In genomic region chr1:24910751-24911650, GRCh38 we compare ENCODE assay signal across 9 cellular contexts. TPM values are rescaled to one million over a fixed set of nuclear protein-coding genes. Genes with fewer than 3 reads are reported as not detected.
A peak's percentile ranks its signal among the peaks of the same experiment; 100 is the strongest.
DNase-seq lines count a peak whose midpoint lies in the region; ATAC-seq, FAIRE-seq and TF ChIP-seq lines count a peak whose summit lies in the region.
"Had no signal": no experiment of that assay in that cellular context is flagged by ENCODE, and none has a peak within 500 bp of the region (broad histone marks: within the 10 kb centered on the region; RNA-seq: fewer than 3 reads in every experiment).

No MANE protein-coding gene starts in this region.

- H3K9me1 ChIP-seq in K562 (ENCODE audit: control insufficient read depth, insufficient read depth, low read length): no peaks in the 10 kb centered on the region

- H3K4me3 ChIP-seq in GM12865 (ENCODE audit: low read depth, low read length) (no peak overlapping the region), K562 (no peak overlapping the region), smooth muscle cell (no peak overlapping the region)

- intact Hi-C loops in K562 (cut with micrococcal nuclease): no loop called here

- peak overlapping the region; percentile 72 for H2AFZ ChIP-seq in K562 (ENCODE audit: low read depth, low read length)
- H2AFZ ChIP-seq in smooth muscle cell (ENCODE audit: low read depth): no peak overlapping the region

- H3K79me2 ChIP-seq in K562 (ENCODE audit: control insufficient read depth, insufficient read depth, low read length) (no peaks in the 10 kb centered on the region), smooth muscle cell (ENCODE audit: low read depth) (no peaks in the 10 kb centered on the region)

- H3F3A ChIP-seq in smooth muscle cell (ENCODE audit: low read depth): peaks cover 6% of the 10 kb centered on the region

- TF ChIP-seq POLR2A in K562 (conservative IDR thresholded peaks at IDR 0.05): no peak

- FAIRE-seq in K562 (lab: Jason Lieb, UNC): peak; percentile 48

- H3K9ac ChIP-seq in K562 (ENCODE audit: insufficient read depth in 1 of 2, low read depth in 2 of 2, low read length in 2 of 2) (peak overlapping the region in 1 of 2 experiments; percentile 37; a peak in 2 of 4 replicates), smooth muscle cell (ENCODE audit: low read depth) (no peak overlapping the region)

- H3K27ac ChIP-seq in K562 (ENCODE audit: extremely low read depth, low read depth, low read length) (no peak overlapping the region; the same call in 2 of the 3 replicates), smooth muscle cell (ENCODE audit: low read depth) (peak overlapping the region; percentile 52)

- H3K27me3 ChIP-seq in K562 (ENCODE audit: control insufficient read depth in 2 of 2, insufficient read depth in 2 of 2, low read length in 2 of 2) (peaks cover 2 to 22% of the 10 kb centered on the region in 2 experiments; a peak in 4 of 5 replicates), smooth muscle cell (ENCODE audit: low read depth) (no peaks in the 10 kb centered on the region)

- H4K20me1 ChIP-seq in K562 (replicated peaks; ENCODE audit: control insufficient read depth, insufficient read depth, low read length) (no peaks in the 10 kb centered on the region), smooth muscle cell (ENCODE audit: low read depth) (peaks cover 60% of the 10 kb centered on the region)

- DNase-seq in GM12865 (ENCODE audit: low read depth) (peak; percentile 14), K562 (ENCODE audit: extremely low read depth in 1 of 4, low spot score in 3 of 4) (peak in 2 of 4 experiments; percentile 42 to 45), smooth muscle cell (lab: John Stamatoyannopoulos, UW; ENCODE audit: unreplicated experiment) (no peak), SK-N-DZ (ENCODE audit: low spot score) (no peak), occipital lobe (lab: John Stamatoyannopoulos, UW) (no peak), NCI-H82 treated with DMSO at 0.1 percent for 48 hours (lab: John Stamatoyannopoulos, UW; ENCODE audit: unreplicated experiment) (no peak)

- H3K36me3 ChIP-seq in K562 (ENCODE audit: control insufficient read depth, insufficient read depth, low read length): no peaks in the 10 kb centered on the region
- H3K36me3 ChIP-seq in smooth muscle cell (ENCODE audit: low read depth): no peaks in the 10 kb centered on the region

- H3K4me1 ChIP-seq in K562 (replicated peaks in 1 of 2; ENCODE audit: control insufficient read depth in 2 of 2, insufficient read depth in 2 of 2, low read length in 2 of 2) (peaks cover 6 to 27% of the 10 kb centered on the region in 2 experiments), smooth muscle cell (ENCODE audit: low read depth) (peaks cover 7% of the 10 kb centered on the region)

- in situ Hi-C loops in K562 (cut with MboI): no loop called here

- no peak for TF ChIP-seq RAD21 in K562 (CRISPR knock-in tag; conservative IDR thresholded peaks at IDR 0.05 in 1 of 2, IDR thresholded peaks at IDR 0.05 in 1 of 2)

- no TSS peak for BruUV-seq in K562 (replicated peaks; lab: Mats Ljungman, UMichigan)

- peak overlapping the region; percentile 6; the same call in 1 of the 2 replicates for H3K4me2 ChIP-seq in K562 (ENCODE audit: insufficient read depth, low read length)
- no peak overlapping the region for H3K4me2 ChIP-seq in smooth muscle cell

- no peak for TF ChIP-seq EP300 in K562 (IDR thresholded peaks at IDR 0.05; ENCODE audit: low read length)

- H3K9me3 ChIP-seq in K562 (replicated peaks; ENCODE audit: control insufficient read depth, insufficient read depth, low read depth, low read length) (no peaks in the 10 kb centered on the region; the same call in 1 of the 2 replicates), smooth muscle cell (replicated peaks; ENCODE audit: low read depth) (no peaks in the 10 kb centered on the region)

- POLR2A ChIA-PET in K562 (lab: Yijun Ruan, JAX): interaction anchor here (0.5 to 1.0 kb wide), 5 partner anchors 10 to 729 kb away, joined by 3 read pairs; no protein-coding TSS in a partner anchor

- 46% methylated on average over 20 of the region's 20 CpGs for WGBS in K562 (ENCODE audit: insufficient coverage, low coverage, missing lambda C conversion rate)
- WGBS in smooth muscle cell (ENCODE audit: low lambda C conversion rate): 72% methylated on average over 20 of the region's 20 CpGs

- CTCF ChIA-PET in K562 (lab: Yijun Ruan, JAX; ENCODE audit: low intra/inter-chr PET ratio): no interaction called here

- no peak for TF ChIP-seq CTCF in GM12865 (IDR thresholded peaks at IDR 0.05; ENCODE audit: insufficient read depth, low read depth, low read length, missing control alignments)
- no peak for TF ChIP-seq CTCF in K562 (IDR thresholded peaks at IDR 0.05 in 2 of 3, conservative IDR thresholded peaks at IDR 0.05 in 1 of 3; ENCODE audit: insufficient read depth in 2 of 3, low read depth in 1 of 3, low read length in 3 of 3)
- TF ChIP-seq CTCF in smooth muscle cell (IDR thresholded peaks at IDR 0.05; ENCODE audit: borderline replicate concordance, insufficient read depth, poor library complexity, severe bottlenecking): no peak

- ATAC-seq in activated CD4-positive, CD25-positive, alpha-beta regulatory T cell treated with anti-CD3 and anti-CD28 coated beads, Interleukin-2, amount 50 U/mL, for 24 hours: peak; percentile 93 to 96
- peak; percentile 49 for ATAC-seq in K562
- ATAC-seq in GM19023 (IDR thresholded peaks at IDR 0.05; ENCODE audit: unreplicated experiment): no peak

TF ChIP-seq in K562, 482 proteins besides CTCF, POLR2A, EP300 and RAD21 (continues in another document):
- TF ChIP-seq ZNF75A (CRISPR knock-in tag; IDR thresholded peaks at IDR 0.05) (no peak), ZBTB11 (CRISPR knock-in tag; IDR thresholded peaks at IDR 0.05) (no peak), JUN (IDR thresholded peaks at IDR 0.05; ENCODE audit: borderline replicate concordance, low read depth, low read length) (0 out of 2 replicates have a peak, but pooled peaks have one; percentile 22), JUN (CRISPR knock-in tag; IDR thresholded peaks at IDR 0.05; ENCODE audit: borderline replicate concordance) (no peak), L3MBTL2 (IDR thresholded peaks at IDR 0.05) (peak; percentile 33; the same call in 1 of the 2 replicates), ATF3 (IDR thresholded peaks at IDR 0.05) (peak; percentile 44; the same call in 1 of the 2 replicates), ATF3 (CRISPR knock-in tag; conservative IDR thresholded peaks at IDR 0.05) (no peak), FOSL1 (tag; conservative IDR thresholded peaks at IDR 0.05) (peak; percentile 85), NFE2 (IDR thresholded peaks at IDR 0.05; ENCODE audit: low read depth) (no peak), RBM15 (IDR thresholded peaks at IDR 0.05; ENCODE audit: insufficient read depth, low read length) (no peak)

RNA-seq across cellular contexts. Expression of gene RUNX3, which starts 19.1 kb away (rescaled TPM):
- total RNA-seq in K562 (2011; cell fraction: chromatin; rRNA removed; ENCODE audit: low replicate concordance): 0.21 TPM in 1 of 2 replicates, not detected in the other
- 0.13 TPM in 1 of 2 replicates, not detected in the other for total RNA-seq in K562 (2011; cell fraction: nucleolus; rRNA removed)
- total RNA-seq in K562 (2011; cell fraction: nucleoplasm; rRNA removed): not detected in 2 replicates
- total RNA-seq in K562 (2014; rRNA removed): 0.09 and 0.16 TPM in 2 replicates
- 0.03 and 0.04 TPM in 2 replicates for total RNA-seq in K562 (2014; rRNA removed; fragmentation: Illumina TruSeq; extraction: Trizol)
- total RNA-seq in K562 (2015; rRNA removed; fragmentation: Illumina TruSeq; extraction: Trizol): 0.11 and 0.22 TPM in 2 replicates
- 0.64 and 1.1 TPM in 2 replicates for total RNA-seq in K562 (2021)
- 0.03 TPM in 2 replicates for polyA plus RNA-seq in K562 (2011; rRNA removed)
- polyA plus RNA-seq in K562 (2011; cell fraction: cytosol; rRNA removed): 0.03 TPM in 1 of 2 replicates, not detected in the other
- polyA plus RNA-seq in K562 (2011; cell fraction: nucleus; rRNA removed): 0.18 TPM in 1 of 2 replicates, not detected in the other
- 0.36 and 0.46 TPM in 2 replicates for polyA plus RNA-seq in K562 (2012)
- polyA plus RNA-seq in K562 (2014; fragmentation: Illumina TruSeq; extraction: Trizol): 0.19 and 0.39 TPM in 2 replicates
- under 1 TPM; 0.01 to 0.04 TPM for polyA plus RNA-seq in K562 (2014; fragmentation: Nextera tagmentation; extraction: Ambion mirVana)
- 0.29 and 0.62 TPM in 2 replicates for polyA plus RNA-seq in K562 (2014; rRNA removed)
- polyA minus RNA-seq in K562 (2011; rRNA and poly(A)+ RNA removed): not detected in 2 replicates
- not detected in 2 replicates for polyA minus RNA-seq in K562 (2011; cell fraction: cytosol; rRNA and poly(A)+ RNA removed)
- not detected in 2 replicates for polyA minus RNA-seq in K562 (2011; cell fraction: nucleus; rRNA and poly(A)+ RNA removed)
- total RNA-seq in smooth muscle cell: 2.3 and 4.5 TPM in 2 replicates
- 6.5 and 8.2 TPM in 2 replicates for polyA plus RNA-seq in smooth muscle cell
- polyA plus RNA-seq in SK-N-DZ (2014; cell fraction: cytosol; rRNA removed): 0.05 TPM in 1 of 2 replicates, not detected in the other
- polyA plus RNA-seq in SK-N-DZ (2014; cell fraction: nucleus; rRNA removed): not detected in 2 replicates
- 0.16 TPM for total RNA-seq in occipital lobe
- total RNA-seq: LHCN-M2 had no signal
